Comparison of ENCODE assay signal across 2 cellular contexts in genomic region chr15:57373251-57373881, GRCh38.
TF ChIP-seq lines count a peak whose summit lies in the region.

No MANE protein-coding gene starts in this region.

TF ChIP-seq in A549, 52 proteins besides CTCF, POLR2A, EP300 and RAD21:
- TF ChIP-seq MAFK (IDR thresholded peaks at IDR 0.05; ENCODE audit: partially characterized antibody) = peak; percentile 46
- TF ChIP-seq ZSCAN20 (CRISPR knock-in tag; IDR thresholded peaks at IDR 0.05) = no peak

TF ChIP-seq in IMR-90, 13 proteins besides CTCF, POLR2A, EP300 and RAD21:
- TF ChIP-seq MAFK (IDR thresholded peaks at IDR 0.05; ENCODE audit: low read depth, low read length) = 0 out of 2 replicates have a peak, but pooled peaks have one; percentile 22
- no peak for TF ChIP-seq RCOR1 (IDR thresholded peaks at IDR 0.05; ENCODE audit: insufficient replicate concordance, low read length)
